ENCODE assay signal across 1 cellular context in genomic region chr9:127608104-127608966, GRCh38.
A peak's percentile ranks its signal among the peaks of the same experiment; 100 is the strongest.
TF ChIP-seq lines count a peak whose summit lies in the region.

No MANE protein-coding gene starts in this region.

TF ChIP-seq in HepG2, 621 proteins besides CTCF, POLR2A, EP300 and RAD21 (continued from another document and continues in another):
- TF ChIP-seq, protein P1, sequence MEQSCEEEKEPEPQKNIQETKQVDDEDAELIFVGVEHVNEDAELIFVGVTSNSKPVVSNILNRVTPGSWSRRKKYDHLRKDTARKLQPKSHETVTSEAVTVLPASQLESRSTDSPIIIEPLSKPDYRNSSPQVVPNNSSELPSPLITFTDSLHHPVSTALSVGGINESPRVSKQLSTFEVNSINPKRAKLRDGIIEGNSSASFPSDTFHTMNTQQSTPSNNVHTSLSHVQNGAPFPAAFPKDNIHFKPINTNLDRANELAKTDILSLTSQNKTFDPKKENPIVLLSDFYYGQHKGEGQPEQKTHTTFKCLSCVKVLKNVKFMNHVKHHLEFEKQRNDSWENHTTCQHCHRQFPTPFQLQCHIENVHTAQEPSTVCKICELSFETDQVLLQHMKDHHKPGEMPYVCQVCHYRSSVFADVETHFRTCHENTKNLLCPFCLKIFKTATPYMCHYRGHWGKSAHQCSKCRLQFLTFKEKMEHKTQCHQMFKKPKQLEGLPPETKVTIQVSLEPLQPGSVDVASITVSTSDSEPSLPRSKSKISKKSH (CRISPR knock-in tag; IDR thresholded peaks at IDR 0.05; ENCODE audit: borderline replicate concordance): peak; percentile 87; the same call in 1 of the 2 replicates
- TF ChIP-seq FLYWCH1 (CRISPR knock-in tag; IDR thresholded peaks at IDR 0.05) (no peak), TMF1 (CRISPR knock-in tag; IDR thresholded peaks at IDR 0.05; ENCODE audit: low read depth) (peak; percentile 66; the same call in 1 of the 2 replicates), ZNF607 (CRISPR knock-in tag; IDR thresholded peaks at IDR 0.05; ENCODE audit: borderline replicate concordance) (peak; percentile 90), IRF1 (CRISPR knock-in tag; IDR thresholded peaks at IDR 0.05; ENCODE audit: low read depth) (peak; percentile 69; the same call in 1 of the 2 replicates), ZNF768 (CRISPR knock-in tag; IDR thresholded peaks at IDR 0.05) (peak; percentile 97), ZNF451 (CRISPR knock-in tag; IDR thresholded peaks at IDR 0.05) (peak; percentile 78; the same call in 1 of the 2 replicates), FOXO1 (CRISPR knock-in tag; IDR thresholded peaks at IDR 0.05) (peak; percentile 41; the same call in 1 of the 2 replicates), NRL (CRISPR knock-in tag; IDR thresholded peaks at IDR 0.05; ENCODE audit: borderline replicate concordance) (peak; percentile 88; the same call in 1 of the 2 replicates), ZNF616 (CRISPR knock-in tag; IDR thresholded peaks at IDR 0.05; ENCODE audit: low read depth) (0 out of 2 replicates have a peak, but pooled peaks have one; percentile 36), STAT5B (CRISPR knock-in tag; IDR thresholded peaks at IDR 0.05) (no peak), PPARG (CRISPR knock-in tag; conservative IDR thresholded peaks at IDR 0.05) (no peak), KLF11 (CRISPR knock-in tag; IDR thresholded peaks at IDR 0.05) (peak; percentile 71; the same call in 1 of the 2 replicates), BORCS8-MEF2B (CRISPR knock-in tag; IDR thresholded peaks at IDR 0.05) (peak; percentile 72; the same call in 1 of the 2 replicates), TFE3 (CRISPR knock-in tag; IDR thresholded peaks at IDR 0.05) (peak; percentile 88), ZNF382 (CRISPR knock-in tag; IDR thresholded peaks at IDR 0.05; ENCODE audit: borderline replicate concordance) (no peak), ZNF776 (CRISPR knock-in tag; IDR thresholded peaks at IDR 0.05) (peak; percentile 56; the same call in 1 of the 2 replicates), RXRA (CRISPR knock-in tag; IDR thresholded peaks at IDR 0.05) (peak; percentile 51; the same call in 1 of the 2 replicates), ZC3H13 (CRISPR knock-in tag; IDR thresholded peaks at IDR 0.05) (peak; percentile 57), JARID2 (CRISPR knock-in tag; IDR thresholded peaks at IDR 0.05; ENCODE audit: insufficient replicate concordance) (no peak), MYNN (CRISPR knock-in tag; IDR thresholded peaks at IDR 0.05; ENCODE audit: low read depth) (no peak), TOE1 (CRISPR knock-in tag; IDR thresholded peaks at IDR 0.05) (peak; percentile 34; the same call in 1 of the 2 replicates), ZNF234 (CRISPR knock-in tag; conservative IDR thresholded peaks at IDR 0.05) (peak; percentile 36; the same call in 1 of the 2 replicates), MXI1 (IDR thresholded peaks at IDR 0.05; ENCODE audit: borderline replicate concordance, low read depth, low read length) (0 out of 3 replicates have a peak, but pooled peaks have one; percentile 26), MED8 (CRISPR knock-in tag; IDR thresholded peaks at IDR 0.05; ENCODE audit: insufficient replicate concordance) (no peak), BHLHE40 (IDR thresholded peaks at IDR 0.05; ENCODE audit: low read length) (peak; percentile 69), CC2D1A (CRISPR knock-in tag; IDR thresholded peaks at IDR 0.05) (no peak), HOMEZ (CRISPR knock-in tag; IDR thresholded peaks at IDR 0.05; ENCODE audit: low read depth) (no peak), ZNF430 (CRISPR knock-in tag; IDR thresholded peaks at IDR 0.05) (0 out of 2 replicates have a peak, but pooled peaks have one; percentile 62), KLF9 (CRISPR knock-in tag; IDR thresholded peaks at IDR 0.05; ENCODE audit: low read depth) (no peak), THRA (CRISPR knock-in tag; IDR thresholded peaks at IDR 0.05; ENCODE audit: borderline replicate concordance) (no peak), JUNB (CRISPR knock-in tag; IDR thresholded peaks at IDR 0.05; ENCODE audit: borderline replicate concordance) (no peak; the same call in 1 of the 2 replicates), SMAD9 (CRISPR knock-in tag; IDR thresholded peaks at IDR 0.05) (no peak), ATF3 (CRISPR knock-in tag; IDR thresholded peaks at IDR 0.05) (no peak), ZNF552 (CRISPR knock-in tag; IDR thresholded peaks at IDR 0.05; ENCODE audit: borderline replicate concordance) (peak; percentile 83; the same call in 1 of the 2 replicates), ZFP1 (CRISPR knock-in tag; IDR thresholded peaks at IDR 0.05) (no peak), ZSCAN31 (CRISPR knock-in tag; IDR thresholded peaks at IDR 0.05; ENCODE audit: low read depth) (peak; percentile 82; the same call in 1 of the 2 replicates)
- TF ChIP-seq, protein P2, sequence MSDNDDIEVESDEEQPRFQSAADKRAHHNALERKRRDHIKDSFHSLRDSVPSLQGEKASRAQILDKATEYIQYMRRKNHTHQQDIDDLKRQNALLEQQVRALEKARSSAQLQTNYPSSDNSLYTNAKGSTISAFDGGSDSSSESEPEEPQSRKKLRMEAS (IDR thresholded peaks at IDR 0.05): peak; percentile 96
- TF ChIP-seq, protein P3, sequence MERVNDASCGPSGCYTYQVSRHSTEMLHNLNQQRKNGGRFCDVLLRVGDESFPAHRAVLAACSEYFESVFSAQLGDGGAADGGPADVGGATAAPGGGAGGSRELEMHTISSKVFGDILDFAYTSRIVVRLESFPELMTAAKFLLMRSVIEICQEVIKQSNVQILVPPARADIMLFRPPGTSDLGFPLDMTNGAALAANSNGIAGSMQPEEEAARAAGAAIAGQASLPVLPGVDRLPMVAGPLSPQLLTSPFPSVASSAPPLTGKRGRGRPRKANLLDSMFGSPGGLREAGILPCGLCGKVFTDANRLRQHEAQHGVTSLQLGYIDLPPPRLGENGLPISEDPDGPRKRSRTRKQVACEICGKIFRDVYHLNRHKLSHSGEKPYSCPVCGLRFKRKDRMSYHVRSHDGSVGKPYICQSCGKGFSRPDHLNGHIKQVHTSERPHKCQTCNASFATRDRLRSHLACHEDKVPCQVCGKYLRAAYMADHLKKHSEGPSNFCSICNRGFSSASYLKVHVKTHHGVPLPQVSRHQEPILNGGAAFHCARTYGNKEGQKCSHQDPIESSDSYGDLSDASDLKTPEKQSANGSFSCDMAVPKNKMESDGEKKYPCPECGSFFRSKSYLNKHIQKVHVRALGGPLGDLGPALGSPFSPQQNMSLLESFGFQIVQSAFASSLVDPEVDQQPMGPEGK (CRISPR knock-in tag; IDR thresholded peaks at IDR 0.05): peak; percentile 68
- TF ChIP-seq, protein P4, sequence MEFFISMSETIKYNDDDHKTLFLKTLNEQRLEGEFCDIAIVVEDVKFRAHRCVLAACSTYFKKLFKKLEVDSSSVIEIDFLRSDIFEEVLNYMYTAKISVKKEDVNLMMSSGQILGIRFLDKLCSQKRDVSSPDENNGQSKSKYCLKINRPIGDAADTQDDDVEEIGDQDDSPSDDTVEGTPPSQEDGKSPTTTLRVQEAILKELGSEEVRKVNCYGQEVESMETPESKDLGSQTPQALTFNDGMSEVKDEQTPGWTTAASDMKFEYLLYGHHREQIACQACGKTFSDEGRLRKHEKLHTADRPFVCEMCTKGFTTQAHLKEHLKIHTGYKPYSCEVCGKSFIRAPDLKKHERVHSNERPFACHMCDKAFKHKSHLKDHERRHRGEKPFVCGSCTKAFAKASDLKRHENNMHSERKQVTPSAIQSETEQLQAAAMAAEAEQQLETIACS (CRISPR knock-in tag; IDR thresholded peaks at IDR 0.05): 0 out of 2 replicates have a peak, but pooled peaks have one; percentile 50
- TF ChIP-seq, protein P5, sequence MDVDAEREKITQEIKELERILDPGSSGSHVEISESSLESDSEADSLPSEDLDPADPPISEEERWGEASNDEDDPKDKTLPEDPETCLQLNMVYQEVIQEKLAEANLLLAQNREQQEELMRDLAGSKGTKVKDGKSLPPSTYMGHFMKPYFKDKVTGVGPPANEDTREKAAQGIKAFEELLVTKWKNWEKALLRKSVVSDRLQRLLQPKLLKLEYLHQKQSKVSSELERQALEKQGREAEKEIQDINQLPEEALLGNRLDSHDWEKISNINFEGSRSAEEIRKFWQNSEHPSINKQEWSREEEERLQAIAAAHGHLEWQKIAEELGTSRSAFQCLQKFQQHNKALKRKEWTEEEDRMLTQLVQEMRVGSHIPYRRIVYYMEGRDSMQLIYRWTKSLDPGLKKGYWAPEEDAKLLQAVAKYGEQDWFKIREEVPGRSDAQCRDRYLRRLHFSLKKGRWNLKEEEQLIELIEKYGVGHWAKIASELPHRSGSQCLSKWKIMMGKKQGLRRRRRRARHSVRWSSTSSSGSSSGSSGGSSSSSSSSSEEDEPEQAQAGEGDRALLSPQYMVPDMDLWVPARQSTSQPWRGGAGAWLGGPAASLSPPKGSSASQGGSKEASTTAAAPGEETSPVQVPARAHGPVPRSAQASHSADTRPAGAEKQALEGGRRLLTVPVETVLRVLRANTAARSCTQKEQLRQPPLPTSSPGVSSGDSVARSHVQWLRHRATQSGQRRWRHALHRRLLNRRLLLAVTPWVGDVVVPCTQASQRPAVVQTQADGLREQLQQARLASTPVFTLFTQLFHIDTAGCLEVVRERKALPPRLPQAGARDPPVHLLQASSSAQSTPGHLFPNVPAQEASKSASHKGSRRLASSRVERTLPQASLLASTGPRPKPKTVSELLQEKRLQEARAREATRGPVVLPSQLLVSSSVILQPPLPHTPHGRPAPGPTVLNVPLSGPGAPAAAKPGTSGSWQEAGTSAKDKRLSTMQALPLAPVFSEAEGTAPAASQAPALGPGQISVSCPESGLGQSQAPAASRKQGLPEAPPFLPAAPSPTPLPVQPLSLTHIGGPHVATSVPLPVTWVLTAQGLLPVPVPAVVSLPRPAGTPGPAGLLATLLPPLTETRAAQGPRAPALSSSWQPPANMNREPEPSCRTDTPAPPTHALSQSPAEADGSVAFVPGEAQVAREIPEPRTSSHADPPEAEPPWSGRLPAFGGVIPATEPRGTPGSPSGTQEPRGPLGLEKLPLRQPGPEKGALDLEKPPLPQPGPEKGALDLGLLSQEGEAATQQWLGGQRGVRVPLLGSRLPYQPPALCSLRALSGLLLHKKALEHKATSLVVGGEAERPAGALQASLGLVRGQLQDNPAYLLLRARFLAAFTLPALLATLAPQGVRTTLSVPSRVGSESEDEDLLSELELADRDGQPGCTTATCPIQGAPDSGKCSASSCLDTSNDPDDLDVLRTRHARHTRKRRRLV (CRISPR knock-in tag; IDR thresholded peaks at IDR 0.05): no peak
- TF ChIP-seq, protein P6, sequence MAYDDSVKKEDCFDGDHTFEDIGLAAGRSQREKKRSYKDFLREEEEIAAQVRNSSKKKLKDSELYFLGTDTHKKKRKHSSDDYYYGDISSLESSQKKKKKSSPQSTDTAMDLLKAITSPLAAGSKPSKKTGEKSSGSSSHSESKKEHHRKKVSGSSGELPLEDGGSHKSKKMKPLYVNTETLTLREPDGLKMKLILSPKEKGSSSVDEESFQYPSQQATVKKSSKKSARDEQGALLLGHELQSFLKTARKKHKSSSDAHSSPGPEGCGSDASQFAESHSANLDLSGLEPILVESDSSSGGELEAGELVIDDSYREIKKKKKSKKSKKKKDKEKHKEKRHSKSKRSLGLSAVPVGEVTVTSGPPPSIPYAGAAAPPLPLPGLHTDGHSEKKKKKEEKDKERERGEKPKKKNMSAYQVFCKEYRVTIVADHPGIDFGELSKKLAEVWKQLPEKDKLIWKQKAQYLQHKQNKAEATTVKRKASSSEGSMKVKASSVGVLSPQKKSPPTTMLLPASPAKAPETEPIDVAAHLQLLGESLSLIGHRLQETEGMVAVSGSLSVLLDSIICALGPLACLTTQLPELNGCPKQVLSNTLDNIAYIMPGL (CRISPR knock-in tag; IDR thresholded peaks at IDR 0.05; ENCODE audit: borderline replicate concordance in 1 of 2, low read depth in 1 of 2): peak in 1 of 2 experiments; percentile 45; a peak in 2 of 4 replicates
